19 cellular contexts compared by ENCODE assay signal in the genomic region with DNA sequence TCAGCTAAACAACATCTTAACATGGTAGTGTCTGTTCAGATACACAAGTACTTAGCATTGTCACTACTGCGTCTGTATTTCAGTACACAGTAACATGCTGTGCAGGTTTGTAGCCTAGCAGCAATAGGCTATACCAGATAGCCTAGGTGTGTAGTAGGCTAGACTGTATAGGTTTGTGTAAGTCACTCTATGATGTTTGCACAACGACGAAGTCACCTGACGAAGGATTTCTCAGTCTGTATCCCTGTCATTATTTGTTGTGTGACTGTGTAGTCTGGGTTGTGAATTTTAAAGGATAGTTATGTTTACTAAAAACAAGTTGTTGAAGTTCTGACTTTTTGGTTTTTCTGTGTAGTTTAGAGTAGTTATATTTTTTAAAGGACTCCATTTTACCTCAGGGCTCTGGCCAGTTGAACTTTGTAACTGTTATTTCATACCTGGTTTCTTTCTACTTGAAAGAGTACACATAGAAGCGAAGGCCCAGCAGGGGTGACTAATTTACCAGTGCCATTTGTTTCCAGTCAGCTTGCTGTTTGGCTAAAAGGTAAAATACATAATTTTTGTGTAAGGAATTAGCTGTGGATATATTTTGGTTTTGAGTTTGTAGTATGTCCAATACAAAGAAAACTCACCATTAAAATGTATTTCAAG.
DNase-seq lines count a peak whose midpoint lies in the region; ATAC-seq, FAIRE-seq and TF ChIP-seq lines count a peak whose summit lies in the region.
"Had no signal": no experiment of that assay in that cellular context is flagged by ENCODE, and none has a peak within 500 bp of the region (broad histone marks: within the 10 kb centered on the region; RNA-seq: fewer than 3 reads in every experiment).

No MANE protein-coding gene starts in this region.

- no peak for FAIRE-seq in bronchial epithelial cell (lab: Jason Lieb, UNC)
- FAIRE-seq: GM18507 had no signal

- H3K4me3 ChIP-seq in bronchial epithelial cell (ENCODE audit: low read depth, low read length) = no peak overlapping the region
- H3K4me3 ChIP-seq: BLaER1 treated with 17β-estradiol and CSF1 and Interleukin-3, amounts not matched to agents 10 nM and 100 nM; lung; right atrium auricular region had no signal

- no peaks in the 10 kb centered on the region for H3K9me3 Mint-ChIP-seq in natural killer cell
- H3K9me3 Mint-ChIP-seq in natural killer cell treated with Interleukin-12 subunit alpha and Interleukin-12 subunit beta and Interleukin-15 and Interleukin-18, amount 100 ng/mL, for 72 hours = no peaks in the 10 kb centered on the region
- H3K9me3 Mint-ChIP-seq in naive thymus-derived CD8-positive, alpha-beta T cell = no peaks in the 10 kb centered on the region

- no peaks in the 10 kb centered on the region for H3K27me3 Mint-ChIP-seq in natural killer cell (ENCODE audit: low read depth in 2 of 2)
- no peaks in the 10 kb centered on the region for H3K27me3 Mint-ChIP-seq in natural killer cell treated with Interleukin-12 subunit alpha and Interleukin-12 subunit beta and Interleukin-15 and Interleukin-18, amount 100 ng/mL, for 72 hours
- no peaks in the 10 kb centered on the region for H3K27me3 Mint-ChIP-seq in naive thymus-derived CD8-positive, alpha-beta T cell

- POLR2A ChIA-PET in naive thymus-derived CD8-positive, alpha-beta T cell (lab: Charles Lee) = no interaction called here

- H3K4me1 Mint-ChIP-seq in natural killer cell = peaks cover 70 to 75% of the 10 kb centered on the region in 2 donors
- H3K4me1 Mint-ChIP-seq in natural killer cell treated with Interleukin-12 subunit alpha and Interleukin-12 subunit beta and Interleukin-15 and Interleukin-18, amount 100 ng/mL, for 72 hours (ENCODE audit: low read depth in 2 of 2) = peaks cover 57 to 59% of the 10 kb centered on the region in 2 donors
- peaks cover 42 to 85% (median 80%) of the 10 kb centered on the region in 4 donors for H3K4me1 Mint-ChIP-seq in naive thymus-derived CD8-positive, alpha-beta T cell

- peaks cover 5% of the 10 kb centered on the region for H3K36me3 ChIP-seq in bronchial epithelial cell (ENCODE audit: control insufficient read depth, insufficient read depth, low read length)

- no peak overlapping the region for H3K4me3 Mint-ChIP-seq in natural killer cell
- H3K4me3 Mint-ChIP-seq in natural killer cell treated with Interleukin-12 subunit alpha and Interleukin-12 subunit beta and Interleukin-15 and Interleukin-18, amount 100 ng/mL, for 72 hours = no peak overlapping the region
- H3K4me3 Mint-ChIP-seq in naive thymus-derived CD8-positive, alpha-beta T cell = peak overlapping the region in 1 of 10 donors; percentile 26

- TF ChIP-seq CTCF in natural killer cell (IDR thresholded peaks at IDR 0.05) (no peak), bronchial epithelial cell (IDR thresholded peaks at IDR 0.05; ENCODE audit: insufficient read depth, low read length, severe bottlenecking) (no peak)

- intact Hi-C loops in natural killer cell (cut with micrococcal nuclease) = no loop called here

- no peak for ATAC-seq in natural killer cell
- no peak for ATAC-seq in natural killer cell treated with Interleukin-12 subunit alpha and Interleukin-12 subunit beta and Interleukin-15 and Interleukin-18, amount 100 ng/mL, for 72 hours
- no peak for ATAC-seq in naive thymus-derived CD8-positive, alpha-beta T cell
- ATAC-seq in GM18511 (IDR thresholded peaks at IDR 0.05; ENCODE audit: unreplicated experiment) = no peak
- ATAC-seq in GM18861 (IDR thresholded peaks at IDR 0.05; ENCODE audit: unreplicated experiment) = no peak

- DNase-seq in natural killer cell (no peak), bronchial epithelial cell (ENCODE audit: low read depth) (peak; percentile 27), dermis blood vessel endothelial cell (no peak)
- DNase-seq in natural killer cell treated with Interleukin-12 subunit alpha and Interleukin-12 subunit beta and Interleukin-15 and Interleukin-18, amount 100 ng/mL, for 72 hours (ENCODE audit: low spot score) = no peak
- DNase-seq in naive thymus-derived CD8-positive, alpha-beta T cell = no peak
- DNase-seq: activated naive CD4-positive, alpha-beta T cell treated with anti-CD3 and anti-CD28 coated beads, Interleukin-2, amount 50 U/mL, for 16 hours; activated T-cell treated with anti-CD3 and anti-CD28 coated beads, Interleukin-2, amount 50 U/mL, for 48 hours; hippocampal formation; NCI-H1048; NCI-H446; occipital lobe; SHP77 treated with DMSO at 0.1 percent for 48 hours; SW 1271 had no signal

- H3K27ac Mint-ChIP-seq in natural killer cell = peak overlapping the region; percentile 68 to 72
- H3K27ac Mint-ChIP-seq in natural killer cell treated with Interleukin-12 subunit alpha and Interleukin-12 subunit beta and Interleukin-15 and Interleukin-18, amount 100 ng/mL, for 72 hours = peak overlapping the region in 1 of 2 donors; percentile 68
- H3K27ac Mint-ChIP-seq in naive thymus-derived CD8-positive, alpha-beta T cell = peak overlapping the region in 7 of 10 donors; percentile 16 to 78 (median 31)

- H3K36me3 Mint-ChIP-seq in natural killer cell = peaks cover 4% of the 10 kb centered on the region
- H3K36me3 Mint-ChIP-seq in natural killer cell treated with Interleukin-12 subunit alpha and Interleukin-12 subunit beta and Interleukin-15 and Interleukin-18, amount 100 ng/mL, for 72 hours = peaks cover 6% of the 10 kb centered on the region
- H3K36me3 Mint-ChIP-seq in naive thymus-derived CD8-positive, alpha-beta T cell = peaks cover 0 to 68% (median 4%) of the 10 kb centered on the region in 3 donors

- no peaks in the 10 kb centered on the region for H3K27me3 ChIP-seq in bronchial epithelial cell (ENCODE audit: control insufficient read depth, insufficient read depth, low read length)
- H3K27me3 ChIP-seq: BLaER1 treated with 17β-estradiol and CSF1 and Interleukin-3, amounts not matched to agents 10 nM and 100 nM; right atrium auricular region had no signal
